Comparison of ENCODE assay signal across 22 cellular contexts in genomic region chr10:35903021-35903420, GRCh38.
"Had no signal": no experiment of that assay in that cellular context is flagged by ENCODE, and none has a peak within 500 bp of the region (broad histone marks: within the 10 kb centered on the region; RNA-seq: fewer than 3 reads in every experiment).

No MANE protein-coding gene starts in this region.

- FAIRE-seq: astrocyte had no signal

- H3K9ac ChIP-seq: KMS-11 had no signal

- H3K4me3 ChIP-seq: cardiac muscle cell, SK-N-MC had no signal

- H3K27ac ChIP-seq: cardiac muscle cell, KMS-11, SK-N-MC, VCaP had no signal

- H3K27me3 ChIP-seq: cardiac muscle cell had no signal

- H3K4me2 ChIP-seq: KMS-11 had no signal

- H3K36me3 ChIP-seq: cardiac muscle cell had no signal

- DNase-seq: activated CD4-positive, alpha-beta memory T cell treated with anti-CD3 and anti-CD28 coated beads for 36 hours; activated CD4-positive, alpha-beta T cell treated with anti-CD3 and anti-CD28 coated beads, Interleukin-2, amount 10 ng/mL, durations not matched to agents 7 days and 5 days; activated CD4-positive, CD25-positive, alpha-beta regulatory T cell; activated CD8-positive, alpha-beta memory T cell treated with anti-CD3 and anti-CD28 coated beads for 24 hours; activated effector memory CD4-positive, alpha-beta T cell treated with anti-CD3 and anti-CD28 coated beads, Interleukin-2, amount 50 U/mL, for 16 hours; activated naive CD4-positive, alpha-beta T cell treated with Interleukin-2 at 50 U/mL for 16 hours; activated naive CD8-positive, alpha-beta T cell treated with anti-CD3 and anti-CD28 coated beads, Interleukin-2, amount 50 U/mL, for 24 hours; activated T-cell treated with anti-CD3 and anti-CD28 coated beads, Interleukin-2, amount 50 U/mL, for 4 hours; amygdala; NCI-H1092 treated with DMSO at 0.1 percent for 48 hours; NCI-H1436 treated with DMSO at 0.1 percent for 48 hours; NCI-H187; NCI-H446; NCI-H524; NCI-H748 treated with DMSO at 0.1 percent for 48 hours; SIG-M5; T-helper 1 cell had no signal
